21 cellular contexts compared by ENCODE assay signal in the genomic region with DNA sequence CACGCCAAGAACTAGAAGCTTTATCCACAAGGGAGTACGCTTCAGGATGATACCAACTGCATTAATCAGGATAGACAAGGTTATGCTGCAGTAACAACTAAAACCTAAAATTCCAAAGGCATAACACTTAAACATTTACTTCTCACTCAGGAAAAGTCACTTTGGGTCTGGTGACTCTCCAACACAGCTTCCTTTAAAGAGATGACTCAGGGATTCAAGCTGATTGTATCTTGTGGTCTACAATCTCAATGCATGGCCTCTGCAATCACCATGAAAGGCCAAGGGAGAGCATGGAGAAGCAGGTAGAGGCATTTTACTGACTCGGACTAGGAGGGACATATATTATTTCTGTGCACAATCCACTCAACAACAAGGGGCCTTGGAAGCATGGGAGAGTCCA.
DNase-seq lines count a peak whose midpoint lies in the region; ATAC-seq, FAIRE-seq and TF ChIP-seq lines count a peak whose summit lies in the region.
"Had no signal": no experiment of that assay in that cellular context is flagged by ENCODE, and none has a peak within 500 bp of the region (broad histone marks: within the 10 kb centered on the region; RNA-seq: fewer than 3 reads in every experiment).

No MANE protein-coding gene starts in this region.

- H3K27me3 ChIP-seq in GM23248 (replicated peaks; ENCODE audit: insufficient read depth) = no peaks in the 10 kb centered on the region
- no peaks in the 10 kb centered on the region for H3K27me3 ChIP-seq in GM12878 (replicated peaks in 1 of 2; ENCODE audit: control insufficient read depth in 2 of 2, insufficient read depth in 2 of 2, low read length in 1 of 2)

- no peak for TF ChIP-seq POLR2A in NB4 (IDR thresholded peaks at IDR 0.05; ENCODE audit: extremely low read depth, insufficient read length)
- no peak for TF ChIP-seq POLR2A in GM12878 (IDR thresholded peaks at IDR 0.05; ENCODE audit: low read depth, low read length)

- POLR2A ChIA-PET in GM12878 (lab: Charles Lee) = no interaction called here

- no peaks in the 10 kb centered on the region for H3K4me1 Mint-ChIP-seq in Calu3 (ENCODE audit: low read depth, unreplicated experiment)
- H3K4me1 Mint-ChIP-seq: CD14-positive monocyte, T-cell had no signal

- H3F3A ChIP-seq in GM23248 (ENCODE audit: insufficient read depth) = peaks cover 25% of the 10 kb centered on the region

- intact Hi-C loops in GM12878 (cut with micrococcal nuclease; ENCODE audit: unreplicated experiment) = no loop called here
- intact Hi-C loops in Calu3 (cut with micrococcal nuclease; ENCODE audit: unreplicated experiment) = no loop called here
- intact Hi-C loops in head of caudate nucleus (cut with DNase I) = no loop called here

- TF ChIP-seq EP300 in GM12878 (IDR thresholded peaks at IDR 0.05; ENCODE audit: borderline replicate concordance in 1 of 2, control insufficient read depth in 1 of 2, low read depth in 2 of 2, low read length in 2 of 2) = no peak

- H3K9me2 ChIP-seq in GM23248 (ENCODE audit: insufficient read depth) = no peaks in the 10 kb centered on the region

- peaks cover 99% of the 10 kb centered on the region for H3K27me3 Mint-ChIP-seq in Calu3 (ENCODE audit: unreplicated experiment)

- RAD21 ChIA-PET in GM12878 (lab: Charles Lee; ENCODE audit: unreplicated experiment) = no interaction called here

- no peaks in the 10 kb centered on the region for H3K9me3 Mint-ChIP-seq in Calu3 (ENCODE audit: low read depth, unreplicated experiment)
- H3K9me3 Mint-ChIP-seq: GM23338 had no signal

- H3K9ac ChIP-seq in GM23248 = no peak overlapping the region
- no peak overlapping the region for H3K9ac ChIP-seq in GM12878 (ENCODE audit: control insufficient read depth, insufficient read depth, low read length)

- H3K4me3 Mint-ChIP-seq in Calu3 (ENCODE audit: low read depth, unreplicated experiment) = no peak overlapping the region
- H3K4me3 Mint-ChIP-seq: CD14-positive monocyte, GM23338, T-cell had no signal

- H3K4me1 ChIP-seq in GM23248 (ENCODE audit: insufficient read depth) (peaks cover 21% of the 10 kb centered on the region), GM12878 (ENCODE audit: control insufficient read depth, insufficient read depth, low read length) (no peaks in the 10 kb centered on the region)

- H3K79me2 ChIP-seq in GM23248 (ENCODE audit: insufficient read depth) (no peaks in the 10 kb centered on the region), GM12878 (ENCODE audit: control insufficient read depth, insufficient read depth, low read length) (no peaks in the 10 kb centered on the region)

- CTCF ChIA-PET in GM12878 (lab: Yijun Ruan, JAX) = interaction anchor here (1.0 kb wide), 1 partner anchor 70 kb away, joined by 3 read pairs; no protein-coding TSS in a partner anchor
- CTCF ChIA-PET in Calu3 (lab: Charles Lee) = no interaction called here

- SMC1A ChIA-PET in GM12878 (lab: Charles Lee; ENCODE audit: uncharacterized antibody, unreplicated experiment) = no interaction called here

- H3K27ac Mint-ChIP-seq in Calu3 (ENCODE audit: unreplicated experiment) = no peak overlapping the region
- H3K27ac Mint-ChIP-seq: CD14-positive monocyte, GM23338, T-cell had no signal

- H2AFZ ChIP-seq in GM23248 (no peak overlapping the region), GM12878 (ENCODE audit: control insufficient read depth, low read depth, low read length) (no peak overlapping the region)
- H2AFZ ChIP-seq: GM23338, PC-9 had no signal

- in situ Hi-C loops in GM23248 (cut with MboI) (no loop called here), GM12878 (cut with MboI) (no loop called here)

- no peak for TF ChIP-seq CTCF in AG10803 (conservative IDR thresholded peaks at IDR 0.05; ENCODE audit: low read length)
- no peak for TF ChIP-seq CTCF in NB4 (IDR thresholded peaks at IDR 0.05; ENCODE audit: low read depth, low read length)
- TF ChIP-seq CTCF in GM12878 (IDR thresholded peaks at IDR 0.05 in 2 of 3, conservative IDR thresholded peaks at IDR 0.05 in 1 of 3; ENCODE audit: control insufficient read depth in 2 of 3, extremely low read depth in 1 of 3, insufficient read depth in 1 of 3, low read depth in 3 of 3, low read length in 3 of 3) = no peak
- no peak for TF ChIP-seq CTCF in Calu3 (IDR thresholded peaks at IDR 0.05; ENCODE audit: unreplicated experiment)

- H3K4me2 ChIP-seq in GM23248 (ENCODE audit: unreplicated experiment) (no peak overlapping the region), GM12878 (ENCODE audit: control insufficient read depth, insufficient read depth) (no peak overlapping the region)
- H3K4me2 ChIP-seq: GM23338, PC-9 had no signal

- H3K27ac ChIP-seq in GM23248 (peak overlapping the region; percentile 59; the same call in 1 of the 2 replicates), GM12878 (ENCODE audit: control insufficient read depth, insufficient read depth) (no peak overlapping the region)
- H3K27ac ChIP-seq: PC-9 had no signal

- no peaks in the 10 kb centered on the region for H3K36me3 Mint-ChIP-seq in Calu3 (ENCODE audit: insufficient read depth, unreplicated experiment)
- H3K36me3 Mint-ChIP-seq: CD14-positive monocyte, T-cell had no signal

- ATAC-seq in GM12878 = no peak
- ATAC-seq: GM23338, T-cell had no signal

- H3K4me3 ChIP-seq in AG10803 (ENCODE audit: low read length) = no peak overlapping the region
- no peak overlapping the region for H3K4me3 ChIP-seq in GM23248
- H3K4me3 ChIP-seq in NB4 (ENCODE audit: low read depth, low read length) = no peak overlapping the region
- no peak overlapping the region for H3K4me3 ChIP-seq in GM12878
- H3K4me3 ChIP-seq: GM23338, PC-9 had no signal

- no peaks in the 10 kb centered on the region for H4K20me1 ChIP-seq in GM23248 (ENCODE audit: insufficient read depth)
- no peaks in the 10 kb centered on the region for H4K20me1 ChIP-seq in GM12878 (ENCODE audit: control insufficient read depth, insufficient read depth)

- FAIRE-seq in GM12878 (lab: Jason Lieb, UNC) = peak; percentile 31
- FAIRE-seq: GM12891, GM18507 had no signal

- TF ChIP-seq RAD21 in GM12878 (IDR thresholded peaks at IDR 0.05; ENCODE audit: insufficient read depth, low read depth, low read length) = no peak

- 37 to 45% methylated on average over 3 of the region's 3 CpGs for whole genome bisulfite sequencing in GM23248 (ENCODE audit: low coverage in 1 of 2, low lambda C conversion rate in 2 of 2, missing lambda C conversion rate in 2 of 2), 2 experiments
- 20% methylated on average over 3 of the region's 3 CpGs for WGBS in GM12878 (ENCODE audit: insufficient coverage, insufficient replicate concordance, low lambda C conversion rate, missing lambda C conversion rate)

- H3K36me3 ChIP-seq in GM23248 (ENCODE audit: low read depth) = no peaks in the 10 kb centered on the region
- no peaks in the 10 kb centered on the region for H3K36me3 ChIP-seq in GM12878 (ENCODE audit: control insufficient read depth in 2 of 2, insufficient read depth in 2 of 2, low read length in 1 of 2)

- H3K9me3 ChIP-seq in GM23248 (ENCODE audit: low read depth) (no peaks in the 10 kb centered on the region), GM12878 (replicated peaks; ENCODE audit: control insufficient read depth, insufficient read depth, low read length) (no peaks in the 10 kb centered on the region)

- no TSS peak for BruUV-seq in GM12878 (replicated peaks; lab: Mats Ljungman, UMichigan)
- no TSS peak for BruUV-seq in Calu3 (replicated peaks; lab: Mats Ljungman, UMichigan)

- peak; percentile 6 for DNase-seq in AG10803 (ENCODE audit: low read depth)
- peak; percentile 38 for DNase-seq in GM23248
- DNase-seq in NB4 (ENCODE audit: low read depth) = peak; percentile 33
- DNase-seq in GM12878 (ENCODE audit: low read depth, low spot score) = no peak
- no peak for DNase-seq in NCI-H1048 (lab: John Stamatoyannopoulos, UW)
- DNase-seq in Calu3 = no peak
- no peak for DNase-seq in GF-D8 (lab: John Stamatoyannopoulos, UW)
- DNase-seq in head of caudate nucleus = no peak
- DNase-seq: AML-193, KBM-7, NCI-H2029, NCI-H2171 treated with DMSO at 0.1 percent for 48 hours, NCI-H446 treated with DMSO at 0.1 percent for 48 hours, NCI-H774, PC-9, T-cell, T1000 had no signal

TF ChIP-seq in GM12878, 131 proteins besides CTCF, POLR2A, EP300 and RAD21:
- TF ChIP-seq, protein P1, sequence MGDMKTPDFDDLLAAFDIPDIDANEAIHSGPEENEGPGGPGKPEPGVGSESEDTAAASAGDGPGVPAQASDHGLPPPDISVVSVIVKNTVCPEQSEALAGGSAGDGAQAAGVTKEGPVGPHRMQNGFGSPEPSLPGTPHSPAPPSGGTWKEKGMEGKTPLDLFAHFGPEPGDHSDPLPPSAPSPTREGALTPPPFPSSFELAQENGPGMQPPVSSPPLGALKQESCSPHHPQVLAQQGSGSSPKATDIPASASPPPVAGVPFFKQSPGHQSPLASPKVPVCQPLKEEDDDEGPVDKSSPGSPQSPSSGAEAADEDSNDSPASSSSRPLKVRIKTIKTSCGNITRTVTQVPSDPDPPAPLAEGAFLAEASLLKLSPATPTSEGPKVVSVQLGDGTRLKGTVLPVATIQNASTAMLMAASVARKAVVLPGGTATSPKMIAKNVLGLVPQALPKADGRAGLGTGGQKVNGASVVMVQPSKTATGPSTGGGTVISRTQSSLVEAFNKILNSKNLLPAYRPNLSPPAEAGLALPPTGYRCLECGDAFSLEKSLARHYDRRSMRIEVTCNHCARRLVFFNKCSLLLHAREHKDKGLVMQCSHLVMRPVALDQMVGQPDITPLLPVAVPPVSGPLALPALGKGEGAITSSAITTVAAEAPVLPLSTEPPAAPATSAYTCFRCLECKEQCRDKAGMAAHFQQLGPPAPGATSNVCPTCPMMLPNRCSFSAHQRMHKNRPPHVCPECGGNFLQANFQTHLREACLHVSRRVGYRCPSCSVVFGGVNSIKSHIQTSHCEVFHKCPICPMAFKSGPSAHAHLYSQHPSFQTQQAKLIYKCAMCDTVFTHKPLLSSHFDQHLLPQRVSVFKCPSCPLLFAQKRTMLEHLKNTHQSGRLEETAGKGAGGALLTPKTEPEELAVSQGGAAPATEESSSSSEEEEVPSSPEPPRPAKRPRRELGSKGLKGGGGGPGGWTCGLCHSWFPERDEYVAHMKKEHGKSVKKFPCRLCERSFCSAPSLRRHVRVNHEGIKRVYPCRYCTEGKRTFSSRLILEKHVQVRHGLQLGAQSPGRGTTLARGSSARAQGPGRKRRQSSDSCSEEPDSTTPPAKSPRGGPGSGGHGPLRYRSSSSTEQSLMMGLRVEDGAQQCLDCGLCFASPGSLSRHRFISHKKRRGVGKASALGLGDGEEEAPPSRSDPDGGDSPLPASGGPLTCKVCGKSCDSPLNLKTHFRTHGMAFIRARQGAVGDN (IDR thresholded peaks at IDR 0.05) = no peak
- no peak for TF ChIP-seq ZSCAN29 (IDR thresholded peaks at IDR 0.05)

Comparison
In these comparisons a context has a peak if more than half of its experiments do, and no peak if none do; other contexts are left out.
1. DNase-seq: peak in AG10803 (single experiment), GM23248 (single experiment) and NB4 (single experiment); none in GM12878 (single experiment), NCI-H1048 (single experiment), Calu3 (single experiment), GF-D8 (single experiment) and head of caudate nucleus (0 of 42).